In genomic region chr1:53899206-53899628, GRCh38 we compare ENCODE assay signal across 1 cellular context.
TF ChIP-seq lines count a peak whose summit lies in the region.

No MANE protein-coding gene starts in this region.

TF ChIP-seq in HepG2, 621 proteins besides CTCF, POLR2A, EP300 and RAD21 (continued from another document):
- TF ChIP-seq STAG1 (CRISPR knock-in tag; IDR thresholded peaks at IDR 0.05) (no peak), ARID2 (CRISPR knock-in tag; IDR thresholded peaks at IDR 0.05; ENCODE audit: borderline replicate concordance) (no peak), NPAS2 (CRISPR knock-in tag; IDR thresholded peaks at IDR 0.05; ENCODE audit: borderline replicate concordance) (no peak), BRCA1 (CRISPR knock-in tag; IDR thresholded peaks at IDR 0.05) (no peak), ZBTB34 (CRISPR knock-in tag; IDR thresholded peaks at IDR 0.05) (no peak; the same call in 1 of the 2 replicates), NCOA1 (CRISPR knock-in tag; IDR thresholded peaks at IDR 0.05) (no peak), ZNF33B (CRISPR knock-in tag; IDR thresholded peaks at IDR 0.05) (no peak), HDAC2 (CRISPR knock-in tag; IDR thresholded peaks at IDR 0.05) (peak; percentile 49; the same call in 1 of the 2 replicates), ZBTB37 (CRISPR knock-in tag; IDR thresholded peaks at IDR 0.05) (no peak), ZNF703 (CRISPR knock-in tag; IDR thresholded peaks at IDR 0.05; ENCODE audit: borderline replicate concordance) (no peak), RERE (CRISPR knock-in tag; IDR thresholded peaks at IDR 0.05; ENCODE audit: low read depth) (no peak), ZNF281 (CRISPR knock-in tag; IDR thresholded peaks at IDR 0.05; ENCODE audit: borderline replicate concordance) (no peak), PHF5A (CRISPR knock-in tag; IDR thresholded peaks at IDR 0.05; ENCODE audit: low read depth, unreplicated experiment) (peak; percentile 44), TCF7 (IDR thresholded peaks at IDR 0.05; ENCODE audit: low read depth) (0 out of 2 replicates have a peak, but pooled peaks have one; percentile 3), LBX2 (CRISPR knock-in tag; IDR thresholded peaks at IDR 0.05; ENCODE audit: borderline replicate concordance) (no peak), ZBTB10 (CRISPR knock-in tag; IDR thresholded peaks at IDR 0.05; ENCODE audit: borderline replicate concordance) (no peak)
